Comparison of ENCODE assay signal across 17 cellular contexts in the genomic region with DNA sequence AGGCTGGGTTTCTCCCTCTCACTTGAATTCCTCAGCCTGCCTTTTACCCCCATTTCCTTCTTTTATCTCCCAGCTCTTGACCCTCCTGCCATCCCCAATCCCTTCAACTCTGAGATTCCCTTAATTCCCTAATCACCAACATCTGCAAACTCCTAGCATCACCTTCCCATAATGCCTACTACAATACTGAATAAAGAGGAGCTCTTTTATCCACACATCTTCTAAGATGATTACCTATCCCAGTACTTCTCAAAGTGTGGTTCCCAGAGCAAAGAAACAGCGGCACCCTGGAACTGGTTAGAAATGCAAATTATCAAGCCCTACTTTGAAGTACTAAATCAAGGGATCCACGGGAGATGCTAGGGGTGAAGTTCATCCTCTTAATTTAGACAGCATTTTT. TPM values are rescaled to one million over a fixed set of nuclear protein-coding genes. Genes with fewer than 3 reads are reported as not detected.
DNase-seq lines count a peak whose midpoint lies in the region; TF ChIP-seq lines count a peak whose summit lies in the region.
"Had no signal": no experiment of that assay in that cellular context is flagged by ENCODE, and none has a peak within 500 bp of the region (broad histone marks: within the 10 kb centered on the region; RNA-seq: fewer than 3 reads in every experiment).

No MANE protein-coding gene starts in this region.

- CTCF ChIA-PET in HEK293 (lab: Yijun Ruan, JAX): interaction anchor here (0.9 to 1.2 kb wide), 2 partner anchors 45 to 386 kb away, joined by 3 read pairs; no protein-coding TSS in a partner anchor

- H3K27ac ChIP-seq in HEK293 (ENCODE audit: extremely low read depth, low read depth, low read length): no peak overlapping the region

- TF ChIP-seq CTCF in HEK293 (tag by site-specific recombination; IDR thresholded peaks at IDR 0.05): no peak
- TF ChIP-seq CTCF in chondrocyte (IDR thresholded peaks at IDR 0.05): no peak
- no peak for TF ChIP-seq CTCF in neural crest cell (conservative IDR thresholded peaks at IDR 0.05)

- no peaks in the 10 kb centered on the region for H3K9me3 ChIP-seq in HEK293 (ENCODE audit: control insufficient read depth, insufficient read depth, low read depth, low read length)
- H3K9me3 ChIP-seq: BE2C, Caco-2 had no signal

- H3K27ac Mint-ChIP-seq in chondrocyte (ENCODE audit: unreplicated experiment) (peak overlapping the region; percentile 46), neural crest cell (ENCODE audit: unreplicated experiment) (peak overlapping the region; percentile 79)
- H3K27ac Mint-ChIP-seq: CD4-positive, alpha-beta T cell had no signal

- H3K36me3 Mint-ChIP-seq in chondrocyte (ENCODE audit: low read depth) (peaks cover 34% of the 10 kb centered on the region), neural crest cell (ENCODE audit: low read depth) (peaks cover 13% of the 10 kb centered on the region)

- POLR2A ChIA-PET in HEK293 (lab: Yijun Ruan, JAX): no interaction called here

- H3K9me3 Mint-ChIP-seq in chondrocyte (ENCODE audit: low read depth) (no peaks in the 10 kb centered on the region), neural crest cell (no peaks in the 10 kb centered on the region)
- H3K9me3 Mint-ChIP-seq: CD4-positive, alpha-beta T cell; H9 had no signal

- peaks cover 9% of the 10 kb centered on the region for H3K4me1 ChIP-seq in HEK293 (ENCODE audit: control insufficient read depth, insufficient read depth, low read length)
- H3K4me1 ChIP-seq: Caco-2 had no signal

- H3K4me1 Mint-ChIP-seq in chondrocyte (ENCODE audit: low read depth) (peaks cover 19% of the 10 kb centered on the region), neural crest cell (peaks cover 9% of the 10 kb centered on the region)

- H3K4me3 Mint-ChIP-seq in chondrocyte (ENCODE audit: unreplicated experiment): no peak overlapping the region
- no peak overlapping the region for H3K4me3 Mint-ChIP-seq in neural crest cell
- H3K4me3 Mint-ChIP-seq: CD4-positive, alpha-beta T cell; H9 had no signal

- no peak for DNase-seq in chondrocyte (ENCODE audit: low spot score)
- DNase-seq in neural crest cell (ENCODE audit: low read depth, low spot score): no peak
- no peak for DNase-seq in NCI-H774 (lab: John Stamatoyannopoulos, UW)
- no peak for DNase-seq in CD1c-positive myeloid dendritic cell (ENCODE audit: extremely low spot score)
- DNase-seq in 8988T: no peak
- DNase-seq: ACHN; BE2C; C1 segment of cervical spinal cord; Caco-2; CD4-positive, alpha-beta T cell; DMS153; DMS79; GDM1; H9 had no signal

- H3K4me3 ChIP-seq in HEK293 (ENCODE audit: low read depth, low read length): no peak overlapping the region

- H3K27me3 Mint-ChIP-seq in chondrocyte (ENCODE audit: low read depth) (no peaks in the 10 kb centered on the region), neural crest cell (ENCODE audit: low read depth) (no peaks in the 10 kb centered on the region)

- peaks cover 0 to 14% of the 10 kb centered on the region in 2 experiments; a peak in 1 of 3 replicates for H3K36me3 ChIP-seq in HEK293 (ENCODE audit: control insufficient read depth in 2 of 2, insufficient read depth in 1 of 2, low read length in 2 of 2)
- H3K36me3 ChIP-seq: BE2C had no signal

TF ChIP-seq in HEK293, 187 proteins besides CTCF, POLR2A, EP300 and RAD21:
- TF ChIP-seq ZBTB17 (tag by site-specific recombination; IDR thresholded peaks at IDR 0.05) (peak; percentile 91), GLI2 (tag by site-specific recombination; IDR thresholded peaks at IDR 0.05; ENCODE audit: borderline replicate concordance, low read depth) (no peak), ZNF146 (tag by site-specific recombination; IDR thresholded peaks at IDR 0.05) (no peak), MZF1 (tag by site-specific recombination; IDR thresholded peaks at IDR 0.05; ENCODE audit: borderline replicate concordance) (0 out of 2 replicates have a peak, but pooled peaks have one; percentile 17), ZNF248 (tag by site-specific recombination; IDR thresholded peaks at IDR 0.05) (no peak)
- TF ChIP-seq, protein P1, sequence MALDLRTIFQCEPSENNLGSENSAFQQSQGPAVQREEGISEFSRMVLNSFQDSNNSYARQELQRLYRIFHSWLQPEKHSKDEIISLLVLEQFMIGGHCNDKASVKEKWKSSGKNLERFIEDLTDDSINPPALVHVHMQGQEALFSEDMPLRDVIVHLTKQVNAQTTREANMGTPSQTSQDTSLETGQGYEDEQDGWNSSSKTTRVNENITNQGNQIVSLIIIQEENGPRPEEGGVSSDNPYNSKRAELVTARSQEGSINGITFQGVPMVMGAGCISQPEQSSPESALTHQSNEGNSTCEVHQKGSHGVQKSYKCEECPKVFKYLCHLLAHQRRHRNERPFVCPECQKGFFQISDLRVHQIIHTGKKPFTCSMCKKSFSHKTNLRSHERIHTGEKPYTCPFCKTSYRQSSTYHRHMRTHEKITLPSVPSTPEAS (tag by site-specific recombination; IDR thresholded peaks at IDR 0.05): no peak

RNA-seq across cellular contexts. Expression of gene UBE2U, which starts 21.2 kb away (rescaled TPM):
- total RNA-seq in chondrocyte: 0.27 TPM in 1 of 3 replicates, not detected in the others
- not detected in 2 replicates for total RNA-seq in neural crest cell
- total RNA-seq: Caco-2; CD4-positive, alpha-beta T cell; Daoy; H1; H9 had no signal
